16 cellular contexts compared by ENCODE assay signal in the genomic region with DNA sequence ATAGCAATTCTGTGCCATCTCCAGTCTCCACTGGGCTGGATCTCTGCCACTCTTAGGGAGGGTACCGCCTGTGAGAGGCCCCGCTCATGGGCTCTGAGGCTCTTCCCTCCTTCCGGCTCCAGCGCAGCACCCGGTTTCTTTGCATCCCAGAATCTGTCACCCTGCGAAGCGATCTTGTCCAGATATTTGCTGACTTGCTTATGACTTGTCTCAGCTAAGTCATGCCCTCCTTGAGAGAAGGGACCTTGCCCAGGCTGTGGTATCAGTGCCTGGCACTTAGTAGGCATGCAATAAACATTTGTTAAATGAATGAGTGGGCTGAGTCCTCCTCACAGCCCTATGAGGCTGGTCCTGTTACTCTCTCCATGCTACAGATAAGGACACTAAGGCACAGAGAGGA. TPM values are rescaled to one million over a fixed set of nuclear protein-coding genes. Genes with fewer than 3 reads are reported as not detected.
DNase-seq lines count a peak whose midpoint lies in the region; ATAC-seq and TF ChIP-seq lines count a peak whose summit lies in the region.
"Had no signal": no experiment of that assay in that cellular context is flagged by ENCODE, and none has a peak within 500 bp of the region (broad histone marks: within the 10 kb centered on the region; RNA-seq: fewer than 3 reads in every experiment).

No MANE protein-coding gene starts in this region.

- no peak overlapping the region for H3K4me3 ChIP-seq in Caco-2 (ENCODE audit: low read depth, low read length)
- H3K4me3 ChIP-seq in muscle layer of colon (ENCODE audit: low read depth in 1 of 2, low read length in 2 of 2) = no peak overlapping the region
- H3K4me3 ChIP-seq in stomach = no peak overlapping the region

- TF ChIP-seq POLR2A in stomach (IDR thresholded peaks at IDR 0.05) = no peak

- no peak overlapping the region for H3K4me3 Mint-ChIP-seq in Caco-2 (ENCODE audit: unreplicated experiment)
- no peak overlapping the region for H3K4me3 Mint-ChIP-seq in activated CD4-positive, alpha-beta T cell treated with anti-CD3 and anti-CD28 coated beads for 36 hours

- H3K27ac Mint-ChIP-seq in Caco-2 (ENCODE audit: unreplicated experiment) = peak overlapping the region; percentile 29
- no peak overlapping the region for H3K27ac Mint-ChIP-seq in activated CD4-positive, alpha-beta T cell treated with anti-CD3 and anti-CD28 coated beads for 36 hours

- POLR2A ChIA-PET in Caco-2 (lab: Charles Lee) = no interaction called here
- POLR2A ChIA-PET in activated CD4-positive, alpha-beta T cell treated with anti-CD3 and anti-CD28 coated beads for 36 hours (lab: Charles Lee) = no interaction called here

- no peaks in the 10 kb centered on the region for H3K36me3 Mint-ChIP-seq in Caco-2 (ENCODE audit: insufficient read depth, unreplicated experiment)
- no peaks in the 10 kb centered on the region for H3K36me3 Mint-ChIP-seq in activated CD4-positive, alpha-beta T cell treated with anti-CD3 and anti-CD28 coated beads for 36 hours (ENCODE audit: low read depth)

- ATAC-seq in activated CD4-positive, alpha-beta T cell treated with anti-CD3 and anti-CD28 coated beads for 36 hours = no peak
- ATAC-seq in GM18868 (IDR thresholded peaks at IDR 0.05; ENCODE audit: unreplicated experiment) = no peak
- ATAC-seq: Panc1 had no signal

- WGBS in stomach, 5 donors = 80 to 91% (median 88%) methylated on average over 7 of the region's 7 CpGs

- no peaks in the 10 kb centered on the region for H3K27me3 ChIP-seq in Caco-2 (replicated peaks; ENCODE audit: control insufficient read depth, insufficient read depth, low read length)
- no peaks in the 10 kb centered on the region for H3K27me3 ChIP-seq in muscle layer of colon (ENCODE audit: control insufficient read depth in 1 of 2, insufficient read depth in 2 of 2, low read length in 2 of 2)
- H3K27me3 ChIP-seq in stomach = no peaks in the 10 kb centered on the region

- intact Hi-C loops in Caco-2 (cut with micrococcal nuclease; ENCODE audit: unreplicated experiment) (no loop called here), stomach (cut with DNase I; ENCODE audit: low total_unique reads) (no loop called here)
- intact Hi-C loops in activated CD4-positive, alpha-beta T cell treated with anti-CD3 and anti-CD28 coated beads for 36 hours (cut with DNase I, micrococcal nuclease) = no loop called here

- peaks cover 7% of the 10 kb centered on the region for H3K4me1 Mint-ChIP-seq in Caco-2 (ENCODE audit: low read depth, unreplicated experiment)
- no peaks in the 10 kb centered on the region for H3K4me1 Mint-ChIP-seq in activated CD4-positive, alpha-beta T cell treated with anti-CD3 and anti-CD28 coated beads for 36 hours

- DNase-seq in Caco-2 (no peak), stomach (no peak), SIG-M5 treated with dmso at 0.1 percent for 504 hours (lab: John Stamatoyannopoulos, UW; ENCODE audit: unreplicated experiment) (no peak), amniotic stem cell (lab: John Stamatoyannopoulos, UW) (no peak)
- DNase-seq in activated CD4-positive, alpha-beta T cell treated with anti-CD3 and anti-CD28 coated beads for 36 hours = no peak
- DNase-seq: Karpas-422, MM.1S, NCI-H1092 treated with DMSO at 0.1 percent for 48 hours, NCI-H1694 treated with DMSO at 0.1 percent for 48 hours, NCI-H345, NCI-H526, SHP77 treated with DMSO at 0.1 percent for 48 hours had no signal

- no TSS peak for BruUV-seq in Caco-2 (replicated peaks; lab: Mats Ljungman, UMichigan)

- H3K9me3 ChIP-seq in Caco-2 (no peaks in the 10 kb centered on the region), muscle layer of colon (ENCODE audit: low read length) (no peaks in the 10 kb centered on the region), stomach (no peaks in the 10 kb centered on the region)

- H3K4me1 ChIP-seq in Caco-2 (peaks cover 6% of the 10 kb centered on the region; the same call in 1 of the 2 replicates), muscle layer of colon (ENCODE audit: insufficient read depth, low read length) (no peaks in the 10 kb centered on the region), stomach (peaks cover 4 to 42% (median 10%) of the 10 kb centered on the region in 4 donors)

- H3K9me3 Mint-ChIP-seq in Caco-2 (ENCODE audit: unreplicated experiment) = no peaks in the 10 kb centered on the region
- H3K9me3 Mint-ChIP-seq in activated CD4-positive, alpha-beta T cell treated with anti-CD3 and anti-CD28 coated beads for 36 hours (ENCODE audit: low read depth) = no peaks in the 10 kb centered on the region

- peak overlapping the region; percentile 83; the same call in 1 of the 2 replicates for H3K27ac ChIP-seq in VCaP
- H3K27ac ChIP-seq in muscle layer of colon (ENCODE audit: low read depth, low read length) = peak overlapping the region; percentile 21
- peak overlapping the region in 3 of 5 donors; percentile 41 to 80 (median 46) for H3K27ac ChIP-seq in stomach

- H3K27me3 Mint-ChIP-seq in Caco-2 (ENCODE audit: insufficient read depth, unreplicated experiment) = no peaks in the 10 kb centered on the region
- no peaks in the 10 kb centered on the region for H3K27me3 Mint-ChIP-seq in activated CD4-positive, alpha-beta T cell treated with anti-CD3 and anti-CD28 coated beads for 36 hours

- peak overlapping the region; percentile 27 for H3K9ac ChIP-seq in muscle layer of colon (ENCODE audit: low read length)

- TF ChIP-seq EP300 in stomach (IDR thresholded peaks at IDR 0.05) = no peak

- no peak for TF ChIP-seq CTCF in Caco-2 (IDR thresholded peaks at IDR 0.05; ENCODE audit: insufficient read depth in 1 of 2, low read depth in 1 of 2, low read length in 1 of 2, severe bottlenecking in 1 of 2, unreplicated experiment in 1 of 2)
- TF ChIP-seq CTCF in VCaP (conservative IDR thresholded peaks at IDR 0.05) = no peak
- no peak for TF ChIP-seq CTCF in stomach (IDR thresholded peaks at IDR 0.05)

- CTCF ChIA-PET in Caco-2 (lab: Charles Lee) = no interaction called here
- CTCF ChIA-PET in activated CD4-positive, alpha-beta T cell treated with anti-CD3 and anti-CD28 coated beads for 36 hours (lab: Charles Lee) = no interaction called here

- H3K36me3 ChIP-seq in Caco-2 (ENCODE audit: control insufficient read depth, insufficient read depth, low read length) = no peaks in the 10 kb centered on the region
- H3K36me3 ChIP-seq in muscle layer of colon (ENCODE audit: insufficient read depth, low read length) = no peaks in the 10 kb centered on the region
- no peaks in the 10 kb centered on the region for H3K36me3 ChIP-seq in stomach

RNA-seq across cellular contexts. Expression of gene KRT80, which starts 13.4 kb away (rescaled TPM):
- total RNA-seq in Caco-2 (2022) = 0.26 and 0.29 TPM in 2 replicates
- total RNA-seq in stomach = under 1 TPM in 3 of 5 donors, not detected in 2; 0.29 to 0.45 (median 0.37) TPM
- polyA plus RNA-seq in stomach = 1 to 10 TPM in 2 of 3 donors, not detected in 1; 3.1 to 3.7 TPM
- total RNA-seq in activated CD4-positive, alpha-beta T cell treated with anti-CD3 and anti-CD28 coated beads for 36 hours = not detected

RNA-seq across cellular contexts. Expression of gene KRT7, which starts 54.6 kb away (rescaled TPM):
- total RNA-seq in Caco-2 (2022) = 13.9 and 19.9 TPM in 2 replicates
- total RNA-seq in stomach = 100 to 1,000 TPM in 1 of 5 donors, 10 to 100 TPM in 2, not detected in 2; 47.0 to 186 (median 95.8) TPM
- polyA plus RNA-seq in stomach = 100 to 1,000 TPM in 2 of 3 donors, 1 to 10 TPM in 1; 6.4 to 214 (median 138) TPM
- 1 to 10 TPM; 3.4 to 3.9 TPM for total RNA-seq in activated CD4-positive, alpha-beta T cell treated with anti-CD3 and anti-CD28 coated beads for 36 hours

Comparison
In these comparisons a context has a peak if more than half of its experiments do, and no peak if none do; other contexts are left out.
1. H3K27ac ChIP-seq: peak in every context shown above with its lines; median percentile 83 in VCaP; 46 in stomach; 21 in muscle layer of colon.